11 cellular contexts compared by ENCODE assay signal in the genomic region with DNA sequence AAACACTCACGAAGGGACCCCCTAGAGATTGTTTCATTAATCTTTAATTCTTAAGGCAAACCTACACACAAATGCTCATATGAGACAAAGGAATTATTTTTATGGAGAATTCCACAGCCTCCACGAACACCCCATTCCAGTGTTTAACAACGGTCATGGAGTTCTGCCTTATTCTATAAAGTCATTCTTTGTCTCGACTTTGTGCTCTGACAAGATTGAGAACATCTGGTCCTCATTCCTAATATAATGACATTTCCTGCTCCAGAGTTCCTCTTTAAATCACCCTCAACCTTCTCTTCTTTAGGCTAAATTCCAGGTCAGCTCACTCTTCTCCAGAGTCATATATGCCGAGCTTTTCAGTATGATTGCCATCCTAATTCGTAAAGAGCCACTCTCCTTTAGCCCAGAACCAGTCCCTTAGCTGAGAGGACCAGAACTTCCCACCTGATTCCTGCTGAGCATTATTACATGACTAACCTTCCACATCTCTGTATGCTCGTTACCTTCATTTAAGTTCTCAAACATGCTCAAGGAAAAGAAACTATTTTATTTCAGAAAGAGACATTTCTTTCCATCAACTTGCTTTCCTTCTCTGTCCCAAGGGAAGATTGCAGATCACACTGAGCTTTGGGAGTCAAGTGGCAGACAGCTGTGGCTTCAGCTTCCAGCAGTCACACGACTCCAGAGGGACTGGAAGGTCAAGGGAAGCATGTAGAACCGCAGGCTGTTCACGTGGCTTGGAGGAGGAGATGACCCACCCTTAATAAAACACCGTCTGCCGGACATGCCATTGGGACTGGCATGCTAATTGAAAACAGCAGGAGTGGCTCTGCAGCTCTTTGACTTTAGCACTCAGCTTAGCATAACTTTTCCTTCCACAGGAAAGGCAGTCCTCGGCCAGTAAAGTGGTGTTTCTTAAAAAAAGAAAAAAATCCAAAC.
A peak's percentile ranks its signal among the peaks of the same experiment; 100 is the strongest.
DNase-seq lines count a peak whose midpoint lies in the region; ATAC-seq lines count a peak whose summit lies in the region.
"Had no signal": no experiment of that assay in that cellular context is flagged by ENCODE, and none has a peak within 500 bp of the region (broad histone marks: within the 10 kb centered on the region; RNA-seq: fewer than 3 reads in every experiment).

No MANE protein-coding gene starts in this region.

- no peaks in the 10 kb centered on the region for H3K9me3 ChIP-seq in HUES64 (ENCODE audit: insufficient read depth, low read depth, low read length)
- H3K9me3 ChIP-seq: tibial artery had no signal

- no peaks in the 10 kb centered on the region for H3K9me3 Mint-ChIP-seq in stimulated activated naive CD8-positive, alpha-beta T cell treated with anti-CD3 and anti-CD28 coated beads, Interleukin-15, amount 100 ng/mL, for 72 hours
- H3K9me3 Mint-ChIP-seq: activated T-helper 1 cell treated with anti-CD3 and anti-CD28 coated beads, Interleukin-12 subunit alpha, Interleukin-12 subunit beta, Interleukin-2, Interleukin-4 antibody, amounts not matched to agents 30 ng/mL and 10 ng/mL and 1 ng/mL, durations not matched to agents 14 hours and 24 hours and 36 hours had no signal

- H3K36me3 ChIP-seq in HUES64 (ENCODE audit: insufficient read depth, low read length): no peaks in the 10 kb centered on the region
- H3K36me3 ChIP-seq: tibial artery had no signal

- H3K27ac ChIP-seq in HUES64 (ENCODE audit: low read depth, low read length): peak overlapping the region; percentile 64

- no peak overlapping the region for H3K4me3 Mint-ChIP-seq in stimulated activated naive CD8-positive, alpha-beta T cell treated with anti-CD3 and anti-CD28 coated beads, Interleukin-15, amount 100 ng/mL, for 72 hours
- H3K4me3 Mint-ChIP-seq: activated T-helper 1 cell treated with anti-CD3 and anti-CD28 coated beads, Interleukin-12 subunit alpha, Interleukin-12 subunit beta, Interleukin-2, Interleukin-4 antibody, amounts not matched to agents 30 ng/mL and 10 ng/mL and 1 ng/mL, durations not matched to agents 14 hours and 24 hours and 36 hours had no signal

- no peaks in the 10 kb centered on the region for H3K27me3 ChIP-seq in HUES64 (ENCODE audit: insufficient read depth, low read length)
- H3K27me3 ChIP-seq: tibial artery had no signal

- WGBS in HUES64: 40% methylated on average over 11 of the region's 13 CpGs

- no peaks in the 10 kb centered on the region for H3K4me1 Mint-ChIP-seq in stimulated activated naive CD8-positive, alpha-beta T cell treated with anti-CD3 and anti-CD28 coated beads, Interleukin-15, amount 100 ng/mL, for 72 hours

- H3K4me3 ChIP-seq in HUES64 (ENCODE audit: low read length): 0 out of 2 replicates have a peak overlapping the region, but pooled peaks have one; percentile 0
- H3K4me3 ChIP-seq: tibial artery had no signal

- H3K27me3 Mint-ChIP-seq in stimulated activated naive CD8-positive, alpha-beta T cell treated with anti-CD3 and anti-CD28 coated beads, Interleukin-15, amount 100 ng/mL, for 72 hours: no peaks in the 10 kb centered on the region

- no peak for ATAC-seq in GM21619 (IDR thresholded peaks at IDR 0.05; ENCODE audit: unreplicated experiment)
- no peak for ATAC-seq in stimulated activated naive CD8-positive, alpha-beta T cell treated with anti-CD3 and anti-CD28 coated beads, Interleukin-15, amount 100 ng/mL, for 72 hours
- ATAC-seq in HG03460 (IDR thresholded peaks at IDR 0.05; ENCODE audit: unreplicated experiment): no peak

- DNase-seq in AG08396 (ENCODE audit: low spot score) (peak; percentile 81), dermis blood vessel endothelial cell (peak; percentile 67), lung microvascular endothelial cell (ENCODE audit: low read depth in 2 of 2) (peak; percentile 61 to 69), T-helper 9 cell (no peak)
- no peak for DNase-seq in stimulated activated naive CD8-positive, alpha-beta T cell treated with anti-CD3 and anti-CD28 coated beads, Interleukin-15, amount 100 ng/mL, for 72 hours
- DNase-seq: NCI-H748 treated with DMSO at 0.1 percent for 48 hours had no signal

- H3K27ac Mint-ChIP-seq in stimulated activated naive CD8-positive, alpha-beta T cell treated with anti-CD3 and anti-CD28 coated beads, Interleukin-15, amount 100 ng/mL, for 72 hours: no peak overlapping the region
- H3K27ac Mint-ChIP-seq: activated T-helper 1 cell treated with anti-CD3 and anti-CD28 coated beads, Interleukin-12 subunit alpha, Interleukin-12 subunit beta, Interleukin-2, Interleukin-4 antibody, amounts not matched to agents 30 ng/mL and 10 ng/mL and 1 ng/mL, durations not matched to agents 14 hours and 24 hours and 36 hours had no signal

- H3K9ac ChIP-seq in HUES64 (ENCODE audit: low read depth, low read length): peak overlapping the region; percentile 10

- H3K4me1 ChIP-seq in HUES64 (ENCODE audit: insufficient read depth, low read length): peaks cover 34% of the 10 kb centered on the region

Comparison
In these comparisons a context has a peak if more than half of its experiments do, and no peak if none do; other contexts are left out.
1. DNase-seq: peak in AG08396 (single experiment), dermis blood vessel endothelial cell (single experiment) and lung microvascular endothelial cell (2 of 2); none in stimulated activated naive CD8-positive, alpha-beta T cell treated with anti-CD3 and anti-CD28 coated beads, Interleukin-15, amount 100 ng/mL, for 72 hours (0 of 2) and T-helper 9 cell (single experiment).